1 cellular context compared by ENCODE assay signal in genomic region chr19:54696117-54696548, GRCh38.
TF ChIP-seq lines count a peak whose summit lies in the region.

No MANE protein-coding gene starts in this region.

TF ChIP-seq in K562, 482 proteins besides CTCF, POLR2A, EP300 and RAD21 (continues in another document):
- TF ChIP-seq CTBP1 (IDR thresholded peaks at IDR 0.05; ENCODE audit: borderline replicate concordance) (0 out of 2 replicates have a peak, but pooled peaks have one; percentile 46), MYBL2 (IDR thresholded peaks at IDR 0.05; ENCODE audit: low read depth) (no peak), MYBL2 (CRISPR knock-in tag; IDR thresholded peaks at IDR 0.05; ENCODE audit: borderline replicate concordance) (no peak), NFRKB (IDR thresholded peaks at IDR 0.05; ENCODE audit: low read depth) (peak; percentile 46; the same call in 1 of the 2 replicates), BMI1 (IDR thresholded peaks at IDR 0.05; ENCODE audit: low read length) (no peak), FOXA1 (IDR thresholded peaks at IDR 0.05; ENCODE audit: borderline replicate concordance) (no peak), ELF4 (CRISPR knock-in tag; IDR thresholded peaks at IDR 0.05) (peak; percentile 26; the same call in 1 of the 2 replicates), IRF9 (tag; IDR thresholded peaks at IDR 0.05) (no peak), MECOM (CRISPR knock-in tag; IDR thresholded peaks at IDR 0.05) (no peak), KLF6 (CRISPR knock-in tag; IDR thresholded peaks at IDR 0.05; ENCODE audit: borderline replicate concordance) (peak; percentile 63; the same call in 1 of the 2 replicates), XRCC3 (IDR thresholded peaks at IDR 0.05) (no peak), ZNF24 (IDR thresholded peaks at IDR 0.05) (no peak), PTTG1 (tag; IDR thresholded peaks at IDR 0.05; ENCODE audit: low read depth) (no peak), MEF2D (tag; conservative IDR thresholded peaks at IDR 0.05; ENCODE audit: low read depth) (no peak), SMARCC2 (IDR thresholded peaks at IDR 0.05; ENCODE audit: low read depth) (no peak), RFX5 (IDR thresholded peaks at IDR 0.05; ENCODE audit: low read depth, low read length) (no peak), NR0B1 (IDR thresholded peaks at IDR 0.05; ENCODE audit: partially characterized antibody) (no peak), MEIS2 (IDR thresholded peaks at IDR 0.05; ENCODE audit: partially characterized antibody) (peak; percentile 1), ZNF41 (CRISPR knock-in tag; conservative IDR thresholded peaks at IDR 0.05) (0 out of 2 replicates have a peak, but pooled peaks have one; percentile 53), ZNF134 (CRISPR knock-in tag; conservative IDR thresholded peaks at IDR 0.05) (no peak), NFATC3 (IDR thresholded peaks at IDR 0.05) (no peak), POLR2G (IDR thresholded peaks at IDR 0.05; ENCODE audit: low read depth, low read length) (0 out of 2 replicates have a peak, but pooled peaks have one; percentile 53), TBP (optimal IDR thresholded peaks at IDR 0.05; ENCODE audit: low read depth, low read length) (peak; percentile 36), ZNF583 (CRISPR knock-in tag; IDR thresholded peaks at IDR 0.05) (peak; percentile 72; the same call in 1 of the 2 replicates), ZZZ3 (IDR thresholded peaks at IDR 0.05) (no peak), NR4A1 (CRISPR knock-in tag; IDR thresholded peaks at IDR 0.05) (no peak), NR4A1 (tag; IDR thresholded peaks at IDR 0.05) (peak; percentile 78; the same call in 1 of the 2 replicates), RBFOX2 (IDR thresholded peaks at IDR 0.05; ENCODE audit: low read depth, low read length) (peak; percentile 68), ZNF79 (CRISPR knock-in tag; IDR thresholded peaks at IDR 0.05; ENCODE audit: low read depth) (peak; percentile 47; the same call in 1 of the 2 replicates), YY1 (IDR thresholded peaks at IDR 0.05; ENCODE audit: borderline replicate concordance in 1 of 3, control insufficient read depth in 1 of 3, extremely low read depth in 1 of 3, insufficient read depth in 3 of 3, insufficient read length in 1 of 3, insufficient replicate concordance in 2 of 3, low read depth in 1 of 3, low read length in 2 of 3) (peak in 2 of 3 experiments; percentile 18 to 78), ATF7 (IDR thresholded peaks at IDR 0.05) (peak; percentile 22; the same call in 1 of the 2 replicates), NRF1 (conservative IDR thresholded peaks at IDR 0.05 in 1 of 2, IDR thresholded peaks at IDR 0.05 in 1 of 2) (no peak), SREBF1 (IDR thresholded peaks at IDR 0.05; ENCODE audit: borderline replicate concordance, low read depth, low read length) (no peak), SMAD3 (CRISPR knock-in tag; conservative IDR thresholded peaks at IDR 0.05) (0 out of 2 replicates have a peak, but pooled peaks have one; percentile 48), ATF1 (CRISPR knock-in tag; IDR thresholded peaks at IDR 0.05) (no peak), ATF1 (tag; IDR thresholded peaks at IDR 0.05) (0 out of 2 replicates have a peak, but pooled peaks have one; percentile 9), ZNF609 (CRISPR knock-in tag; IDR thresholded peaks at IDR 0.05; ENCODE audit: borderline replicate concordance) (no peak), IFI16 (CRISPR knock-in tag; IDR thresholded peaks at IDR 0.05) (no peak), HOMEZ (CRISPR knock-in tag; IDR thresholded peaks at IDR 0.05) (no peak), SP1 (CRISPR knock-in tag; IDR thresholded peaks at IDR 0.05) (no peak), POLR2AphosphoS5 (IDR thresholded peaks at IDR 0.05; ENCODE audit: control insufficient read depth, insufficient read depth, low read depth, low read length) (peak; percentile 52; the same call in 1 of the 2 replicates), MCM5 (IDR thresholded peaks at IDR 0.05; ENCODE audit: low read depth) (no peak), ZNF444 (CRISPR knock-in tag; IDR thresholded peaks at IDR 0.05) (no peak), DPF2 (IDR thresholded peaks at IDR 0.05) (0 out of 2 replicates have a peak, but pooled peaks have one; percentile 14), ZNF764 (CRISPR knock-in tag; IDR thresholded peaks at IDR 0.05; ENCODE audit: low read depth) (no peak), MAZ (CRISPR knock-in tag; conservative IDR thresholded peaks at IDR 0.05 in 1 of 2, IDR thresholded peaks at IDR 0.05 in 1 of 2) (peak in 1 of 2 experiments; percentile 53; a peak in 1 of 4 replicates), PRDM10 (IDR thresholded peaks at IDR 0.05; ENCODE audit: partially characterized antibody) (peak; percentile 80), MITF (IDR thresholded peaks at IDR 0.05) (no peak), ZNF778 (CRISPR knock-in tag; IDR thresholded peaks at IDR 0.05) (no peak), ZNF57 (CRISPR knock-in tag; IDR thresholded peaks at IDR 0.05) (no peak), JUND (IDR thresholded peaks at IDR 0.05; ENCODE audit: borderline replicate concordance, low read depth, low read length) (0 out of 2 replicates have a peak, but pooled peaks have one; percentile 3), JUND (tag; IDR thresholded peaks at IDR 0.05; ENCODE audit: borderline replicate concordance, low read depth, low read length) (no peak; the same call in 2 of the 3 replicates), PHB (CRISPR knock-in tag; IDR thresholded peaks at IDR 0.05) (no peak), RCOR1 (IDR thresholded peaks at IDR 0.05; ENCODE audit: borderline replicate concordance in 1 of 2, low read depth in 2 of 2, low read length in 2 of 2) (peak in 1 of 2 experiments; percentile 57; a peak in 2 of 4 replicates), JUN (IDR thresholded peaks at IDR 0.05; ENCODE audit: borderline replicate concordance, low read depth, low read length) (no peak), JUN (CRISPR knock-in tag; IDR thresholded peaks at IDR 0.05; ENCODE audit: borderline replicate concordance) (no peak), CXXC5 (CRISPR knock-in tag; IDR thresholded peaks at IDR 0.05) (0 out of 2 replicates have a peak, but pooled peaks have one; percentile 42), TEAD1 (CRISPR knock-in tag; IDR thresholded peaks at IDR 0.05) (peak in 1 of 2 experiments; percentile 64; a peak in 1 of 4 replicates), ZNF76 (CRISPR knock-in tag; IDR thresholded peaks at IDR 0.05; ENCODE audit: borderline replicate concordance) (no peak), TAF1 (IDR thresholded peaks at IDR 0.05; ENCODE audit: control insufficient read depth, extremely low read depth, insufficient read depth, low read length, severe bottlenecking) (peak; percentile 21), KLF1 (tag; IDR thresholded peaks at IDR 0.05) (peak; percentile 54), ZNF77 (CRISPR knock-in tag; IDR thresholded peaks at IDR 0.05) (no peak), NR2C2 (CRISPR knock-in tag; IDR thresholded peaks at IDR 0.05) (no peak), NR2C2 (tag; IDR thresholded peaks at IDR 0.05) (no peak), SAFB (IDR thresholded peaks at IDR 0.05; ENCODE audit: borderline replicate concordance, low read depth, low read length) (no peak), LCOR (CRISPR knock-in tag; IDR thresholded peaks at IDR 0.05) (no peak), NR2F6 (CRISPR knock-in tag; IDR thresholded peaks at IDR 0.05) (no peak)
